Comparison of ENCODE assay signal across 17 cellular contexts in the genomic region with DNA sequence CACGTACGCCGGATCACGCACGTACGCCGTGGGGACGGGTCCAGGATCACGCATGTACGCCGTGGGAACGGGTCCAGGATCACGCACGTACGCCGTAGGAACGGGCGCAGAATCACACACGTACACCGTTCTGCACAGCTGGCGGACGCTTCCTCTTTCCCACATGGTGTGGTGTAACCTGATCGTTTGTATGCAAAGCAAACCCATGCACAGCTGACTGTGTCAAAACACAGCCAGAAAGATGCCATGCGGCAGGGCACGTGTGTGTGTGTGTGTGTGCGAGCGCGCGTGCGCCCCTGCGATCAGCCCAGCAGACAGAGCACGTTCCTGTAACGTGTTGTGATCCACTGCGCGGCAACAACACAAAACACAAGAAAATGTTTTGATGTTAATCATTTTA.
DNase-seq lines count a peak whose midpoint lies in the region; ATAC-seq and TF ChIP-seq lines count a peak whose summit lies in the region.
"Had no signal": no experiment of that assay in that cellular context is flagged by ENCODE, and none has a peak within 500 bp of the region (broad histone marks: within the 10 kb centered on the region; RNA-seq: fewer than 3 reads in every experiment).

No MANE protein-coding gene starts in this region.

- H3K36me3 ChIP-seq in lower lobe of right lung (no peaks in the 10 kb centered on the region), psoas muscle (ENCODE audit: insufficient read depth in 1 of 2, low read depth in 1 of 2) (no peaks in the 10 kb centered on the region)
- H3K36me3 ChIP-seq: BLaER1 had no signal

- H3K9me3 ChIP-seq in lower lobe of right lung, result peaks cover 10% of the 10 kb centered on the region
- peaks cover 8% of the 10 kb centered on the region for H3K9me3 ChIP-seq in psoas muscle

- no peaks in the 10 kb centered on the region for H3K36me3 Mint-ChIP-seq in T-helper 2 cell treated with Interferon-gamma antibody and Interleukin-4, amounts not matched to agents 5 μg/mL and 100 μg/mL, for 36 hours (ENCODE audit: low read depth)
- H3K36me3 Mint-ChIP-seq: CD4-positive, alpha-beta memory T cell had no signal

- no peaks in the 10 kb centered on the region for H3K4me1 Mint-ChIP-seq in T-helper 2 cell treated with Interferon-gamma antibody and Interleukin-4, amounts not matched to agents 5 μg/mL and 100 μg/mL, for 36 hours (ENCODE audit: low read depth)
- H3K4me1 Mint-ChIP-seq: CD4-positive, alpha-beta memory T cell had no signal

- peaks cover 12% of the 10 kb centered on the region for H3K9me3 Mint-ChIP-seq in T-helper 2 cell treated with Interferon-gamma antibody and Interleukin-4, amounts not matched to agents 5 μg/mL and 100 μg/mL, for 36 hours

- H3K4me3 Mint-ChIP-seq in T-helper 2 cell treated with Interferon-gamma antibody and Interleukin-4, amounts not matched to agents 5 μg/mL and 100 μg/mL, for 36 hours, result no peak overlapping the region
- H3K4me3 Mint-ChIP-seq: CD4-positive, alpha-beta memory T cell had no signal

- H3K4me1 ChIP-seq in lower lobe of right lung (no peaks in the 10 kb centered on the region), psoas muscle (no peaks in the 10 kb centered on the region)

- H3K27ac Mint-ChIP-seq in T-helper 2 cell treated with Interferon-gamma antibody and Interleukin-4, amounts not matched to agents 5 μg/mL and 100 μg/mL, for 36 hours, result no peak overlapping the region
- H3K27ac Mint-ChIP-seq: CD4-positive, alpha-beta memory T cell had no signal

- H3K27me3 Mint-ChIP-seq in T-helper 2 cell treated with Interferon-gamma antibody and Interleukin-4, amounts not matched to agents 5 μg/mL and 100 μg/mL, for 36 hours (ENCODE audit: low read depth), result no peaks in the 10 kb centered on the region

- ATAC-seq in left cardiac atrium (no peak), lower lobe of right lung (no peak), GM18505 (IDR thresholded peaks at IDR 0.05; ENCODE audit: unreplicated experiment) (no peak), psoas muscle (no peak)
- ATAC-seq: HCT116, Panc1 had no signal

- H3K4me3 ChIP-seq in lower lobe of right lung (no peak overlapping the region), psoas muscle (no peak overlapping the region)
- H3K4me3 ChIP-seq: BLaER1, GM23248 had no signal

- TF ChIP-seq POLR2A in GM18505 (IDR thresholded peaks at IDR 0.05; ENCODE audit: borderline replicate concordance, extremely low read depth, insufficient read depth, insufficient read length), result no peak

- intact Hi-C loops in cardiac septum (cut with DNase I) (no loop called here), left cardiac atrium (cut with DNase I) (no loop called here), lower lobe of right lung (cut with DNase I) (no loop called here), psoas muscle (cut with DNase I) (no loop called here)

- no peak for TF ChIP-seq CTCF in lower lobe of right lung (IDR thresholded peaks at IDR 0.05)
- no peak for TF ChIP-seq CTCF in psoas muscle (IDR thresholded peaks at IDR 0.05)

- H3K27ac ChIP-seq in lower lobe of right lung (no peak overlapping the region), psoas muscle (no peak overlapping the region)
- H3K27ac ChIP-seq: BLaER1, GM23248 had no signal

- no peaks in the 10 kb centered on the region for H3K27me3 ChIP-seq in lower lobe of right lung (ENCODE audit: low read depth)
- H3K27me3 ChIP-seq in psoas muscle (ENCODE audit: insufficient read depth in 3 of 3, low read length in 2 of 3), result no peaks in the 10 kb centered on the region
- H3K27me3 ChIP-seq: BLaER1 had no signal

- DNase-seq in cardiac septum (ENCODE audit: low spot score), result peak; percentile 43
- DNase-seq in left cardiac atrium, result no peak
- DNase-seq in NCI-H526 (lab: John Stamatoyannopoulos, UW), result peak; percentile 96 to 97
- peak; percentile 22 for DNase-seq in lower lobe of right lung
- DNase-seq in T-helper 2 cell treated with Interferon-gamma antibody and Interleukin-4, amounts not matched to agents 5 μg/mL and 100 μg/mL, for 36 hours (ENCODE audit: low spot score), result no peak
- no peak for DNase-seq in NCI-H146 treated with DMSO at 0.1 percent for 48 hours (lab: John Stamatoyannopoulos, UW; ENCODE audit: unreplicated experiment)
- DNase-seq in psoas muscle, result no peak
- DNase-seq: CD4-positive, alpha-beta memory T cell; DMS153; GDM1; GM23248; NCI-H2227 treated with DMSO at 0.1 percent for 48 hours; NCI-H524 treated with DMSO at 0.1 percent for 48 hours had no signal

- WGBS in psoas muscle, 3 donors, result 87 to 90% (median 87%) methylated on average over 28 to 35 of the region's 35 CpGs

Comparison
In these comparisons a context has a peak if more than half of its experiments do, and no peak if none do; other contexts are left out.
1. DNase-seq: peak in cardiac septum (single experiment), NCI-H526 (2 of 2) and lower lobe of right lung (single experiment); none in left cardiac atrium (single experiment), T-helper 2 cell treated with Interferon-gamma antibody and Interleukin-4, amounts not matched to agents 5 μg/mL and 100 μg/mL, for 36 hours (single experiment), NCI-H146 treated with DMSO at 0.1 percent for 48 hours (single experiment) and psoas muscle (0 of 2).